ENCODE assay signal across 11 cellular contexts in the genomic region with DNA sequence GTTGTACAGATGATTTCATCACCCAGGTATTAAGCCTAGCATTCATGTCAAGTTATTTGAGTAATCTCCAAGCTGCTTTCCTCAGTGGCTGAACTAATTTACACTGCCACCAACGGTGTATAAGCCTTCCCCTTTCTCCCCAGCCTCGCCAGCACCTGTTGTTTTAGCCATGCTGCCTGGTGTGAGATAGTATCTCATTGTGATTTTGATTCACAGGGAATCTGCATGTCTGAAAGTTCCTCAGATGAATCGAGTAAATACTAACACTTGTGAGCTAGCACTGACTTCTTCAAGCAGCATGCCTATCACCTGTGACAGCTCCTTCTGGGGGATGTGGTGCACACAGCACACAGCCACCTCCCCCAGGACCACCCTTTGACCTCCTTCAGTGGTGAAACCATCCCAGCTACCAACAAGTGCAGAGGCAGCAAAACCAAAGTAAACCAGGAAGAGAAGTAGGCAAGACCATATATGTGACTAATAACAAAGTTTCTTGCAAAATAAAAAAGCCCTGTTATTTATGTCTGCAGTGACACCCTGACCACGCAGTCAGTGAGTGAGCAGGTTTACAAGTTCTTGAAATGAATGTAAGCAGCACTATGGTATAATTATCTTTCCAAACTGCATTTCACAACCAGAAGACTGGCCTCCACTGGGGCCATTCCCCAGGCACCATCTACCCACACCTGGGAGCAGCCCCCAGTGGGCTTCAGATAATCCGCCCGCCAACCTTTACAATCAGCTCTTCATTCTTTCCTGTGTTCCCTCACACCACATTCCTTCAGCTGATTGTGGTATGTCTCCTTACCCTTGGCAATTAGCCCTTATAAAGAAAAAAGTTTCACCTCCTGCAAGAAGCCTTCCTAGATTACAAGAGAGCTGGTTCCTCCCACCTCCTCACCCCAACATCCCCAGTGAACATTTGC.
A peak's percentile ranks its signal among the peaks of the same experiment; 100 is the strongest.
DNase-seq lines count a peak whose midpoint lies in the region; ATAC-seq and TF ChIP-seq lines count a peak whose summit lies in the region.
"Had no signal": no experiment of that assay in that cellular context is flagged by ENCODE, and none has a peak within 500 bp of the region (broad histone marks: within the 10 kb centered on the region; RNA-seq: fewer than 3 reads in every experiment).

No MANE protein-coding gene starts in this region.

- ATAC-seq in HG02840 (IDR thresholded peaks at IDR 0.05; ENCODE audit: low FRiP score, unreplicated experiment) = no peak
- ATAC-seq: left lobe of liver had no signal

- no peaks in the 10 kb centered on the region for H3K36me3 Mint-ChIP-seq in activated CD4-positive, alpha-beta memory T cell treated with anti-CD3 and anti-CD28 coated beads, Interleukin-2, amount 10 ng/mL, durations not matched to agents 7 days and 5 days (ENCODE audit: low read depth)
- H3K36me3 Mint-ChIP-seq in activated CD4-positive, alpha-beta memory T cell treated with anti-CD3 and anti-CD28 coated beads for 36 hours = peaks cover 2% of the 10 kb centered on the region
- H3K36me3 Mint-ChIP-seq: brain had no signal

- H3K4me3 ChIP-seq in cardiac fibroblast (replicated peaks in 1 of 2; ENCODE audit: low read depth in 2 of 2, low read length in 2 of 2) = no peak overlapping the region
- H3K4me3 ChIP-seq in OCI-LY7 (ENCODE audit: low read depth, low read length, poor library complexity, severe bottlenecking) = no peak overlapping the region
- H3K4me3 ChIP-seq: upper lobe of left lung had no signal

- H3K9me3 ChIP-seq in OCI-LY7 (ENCODE audit: low read length) = no peaks in the 10 kb centered on the region
- H3K9me3 ChIP-seq: upper lobe of left lung had no signal

- CTCF ChIA-PET in activated CD4-positive, alpha-beta memory T cell treated with anti-CD3 and anti-CD28 coated beads, Interleukin-2, amount 10 ng/mL, durations not matched to agents 7 days and 5 days (lab: Charles Lee) = no interaction called here
- CTCF ChIA-PET in activated CD4-positive, alpha-beta memory T cell treated with anti-CD3 and anti-CD28 coated beads for 36 hours (lab: Charles Lee) = no interaction called here
- CTCF ChIA-PET in OCI-LY7 (lab: Charles Lee; ENCODE audit: unreplicated experiment) = no interaction called here

- no peaks in the 10 kb centered on the region for H4K20me1 ChIP-seq in OCI-LY7 (ENCODE audit: insufficient read depth, low read length)

- H3K27ac Mint-ChIP-seq in activated CD4-positive, alpha-beta memory T cell treated with anti-CD3 and anti-CD28 coated beads, Interleukin-2, amount 10 ng/mL, durations not matched to agents 7 days and 5 days = peak overlapping the region; percentile 16
- no peak overlapping the region for H3K27ac Mint-ChIP-seq in activated CD4-positive, alpha-beta memory T cell treated with anti-CD3 and anti-CD28 coated beads for 36 hours

- H3K27ac ChIP-seq in OCI-LY7 (ENCODE audit: low read depth, low read length, poor library complexity, severe bottlenecking) = no peak overlapping the region
- H3K27ac ChIP-seq: upper lobe of left lung had no signal

- H3K9me2 ChIP-seq in OCI-LY7 (ENCODE audit: insufficient read depth, low read length) = no peaks in the 10 kb centered on the region

- TF ChIP-seq CTCF in cardiac fibroblast (IDR thresholded peaks at IDR 0.05; ENCODE audit: low read depth, low read length) (no peak), OCI-LY7 (conservative IDR thresholded peaks at IDR 0.05; ENCODE audit: low read length) (no peak)

- no peaks in the 10 kb centered on the region for H3K4me1 ChIP-seq in OCI-LY7 (ENCODE audit: insufficient read depth, low read length, poor library complexity, severe bottlenecking)

- H3K4me2 ChIP-seq in OCI-LY7 (ENCODE audit: low read length) = no peak overlapping the region

- H3K27me3 Mint-ChIP-seq in activated CD4-positive, alpha-beta memory T cell treated with anti-CD3 and anti-CD28 coated beads, Interleukin-2, amount 10 ng/mL, durations not matched to agents 7 days and 5 days = peaks cover 11% of the 10 kb centered on the region
- H3K27me3 Mint-ChIP-seq in activated CD4-positive, alpha-beta memory T cell treated with anti-CD3 and anti-CD28 coated beads for 36 hours = peaks cover 38% of the 10 kb centered on the region

- no peak overlapping the region for H3K4me3 Mint-ChIP-seq in activated CD4-positive, alpha-beta memory T cell treated with anti-CD3 and anti-CD28 coated beads, Interleukin-2, amount 10 ng/mL, durations not matched to agents 7 days and 5 days
- no peak overlapping the region for H3K4me3 Mint-ChIP-seq in activated CD4-positive, alpha-beta memory T cell treated with anti-CD3 and anti-CD28 coated beads for 36 hours

- POLR2A ChIA-PET in activated CD4-positive, alpha-beta memory T cell treated with anti-CD3 and anti-CD28 coated beads, Interleukin-2, amount 10 ng/mL, durations not matched to agents 7 days and 5 days (lab: Charles Lee) = no interaction called here
- POLR2A ChIA-PET in activated CD4-positive, alpha-beta memory T cell treated with anti-CD3 and anti-CD28 coated beads for 36 hours (lab: Charles Lee) = no interaction called here
- POLR2A ChIA-PET in OCI-LY7 (lab: Charles Lee) = no interaction called here

- intact Hi-C loops in activated CD4-positive, alpha-beta memory T cell treated with anti-CD3 and anti-CD28 coated beads for 36 hours (cut with micrococcal nuclease) = loop anchor here (10.0 kb wide), 1 partner anchor 145 kb away; no protein-coding TSS in a partner anchor
- intact Hi-C loops in posterior vena cava (cut with DNase I) (no loop called here), OCI-LY7 (cut with micrococcal nuclease; ENCODE audit: unreplicated experiment) (no loop called here)

- no peaks in the 10 kb centered on the region for H3K36me3 ChIP-seq in OCI-LY7 (ENCODE audit: insufficient read depth, low read length)
- H3K36me3 ChIP-seq: upper lobe of left lung had no signal

- H3K79me2 ChIP-seq in OCI-LY7 (ENCODE audit: insufficient read depth, low read depth, low read length) = no peaks in the 10 kb centered on the region

- no peak overlapping the region for H2AFZ ChIP-seq in OCI-LY7 (ENCODE audit: low read length)

- H3K4me1 Mint-ChIP-seq in activated CD4-positive, alpha-beta memory T cell treated with anti-CD3 and anti-CD28 coated beads, Interleukin-2, amount 10 ng/mL, durations not matched to agents 7 days and 5 days = peaks cover 36% of the 10 kb centered on the region
- peaks cover 2% of the 10 kb centered on the region for H3K4me1 Mint-ChIP-seq in activated CD4-positive, alpha-beta memory T cell treated with anti-CD3 and anti-CD28 coated beads for 36 hours (ENCODE audit: low read depth)

- no peak for DNase-seq in activated CD4-positive, alpha-beta memory T cell treated with anti-CD3 and anti-CD28 coated beads, Interleukin-2, amount 10 ng/mL, durations not matched to agents 7 days and 5 days
- no peak for DNase-seq in activated CD4-positive, alpha-beta memory T cell treated with anti-CD3 and anti-CD28 coated beads for 36 hours
- DNase-seq in MV-4-11 (lab: John Stamatoyannopoulos, UW) = peak; percentile 93
- peak; percentile 39 to 45 for DNase-seq in cardiac fibroblast (ENCODE audit: low read depth in 2 of 2)
- DNase-seq in posterior vena cava (ENCODE audit: low spot score) = peak; percentile 36
- no peak for DNase-seq in OCI-LY7 (ENCODE audit: low spot score)
- DNase-seq in amygdala (lab: John Stamatoyannopoulos, UW) = no peak
- DNase-seq: upper lobe of left lung had no signal

- H3K9me3 Mint-ChIP-seq in activated CD4-positive, alpha-beta memory T cell treated with anti-CD3 and anti-CD28 coated beads, Interleukin-2, amount 10 ng/mL, durations not matched to agents 7 days and 5 days = no peaks in the 10 kb centered on the region
- no peaks in the 10 kb centered on the region for H3K9me3 Mint-ChIP-seq in activated CD4-positive, alpha-beta memory T cell treated with anti-CD3 and anti-CD28 coated beads for 36 hours

- BruUV-seq in OCI-LY7 (replicated peaks; lab: Mats Ljungman, UMichigan) = no TSS peak

Comparison
In these comparisons a context has a peak if more than half of its experiments do, and no peak if none do; other contexts are left out.
1. DNase-seq: peak in MV-4-11 (single experiment), cardiac fibroblast (2 of 2) and posterior vena cava (single experiment); none in activated CD4-positive, alpha-beta memory T cell treated with anti-CD3 and anti-CD28 coated beads, Interleukin-2, amount 10 ng/mL, durations not matched to agents 7 days and 5 days (single experiment), activated CD4-positive, alpha-beta memory T cell treated with anti-CD3 and anti-CD28 coated beads for 36 hours (single experiment), OCI-LY7 (single experiment) and amygdala (0 of 56).